In genomic region chr3:33947272-33948195, GRCh38 we compare ENCODE assay signal across 29 cellular contexts.
"Had no signal": no experiment of that assay in that cellular context is flagged by ENCODE, and none has a peak within 500 bp of the region (broad histone marks: within the 10 kb centered on the region; RNA-seq: fewer than 3 reads in every experiment).

No MANE protein-coding gene starts in this region.

- H3K27me3 ChIP-seq: neural progenitor cell, neutrophil, right atrium auricular region, right lobe of liver, suprapubic skin, tibial artery, upper lobe of right lung, uterus had no signal

- ATAC-seq: natural killer cell, right lobe of liver, upper lobe of right lung had no signal

- H3K36me3 Mint-ChIP-seq: mesothelial cell of epicardium, naive B cell, natural killer cell, neural progenitor cell had no signal

- H3K9me3 ChIP-seq: left ventricle myocardium inferior, neutrophil, right atrium auricular region, right lobe of liver, suprapubic skin, thoracic aorta, tibial artery, upper lobe of right lung, uterus had no signal

- H3K36me3 ChIP-seq: left ventricle myocardium inferior, neural progenitor cell, neutrophil, right atrium auricular region, right lobe of liver, suprapubic skin, thoracic aorta, tibial artery, upper lobe of right lung, uterus had no signal

- H2AFZ ChIP-seq: neural progenitor cell, parathyroid adenoma had no signal

- H3K9me3 Mint-ChIP-seq: mesothelial cell of epicardium; natural killer cell; nephron progenitor cell; neural progenitor cell; stimulated activated naive CD8-positive, alpha-beta T cell treated with anti-CD3 and anti-CD28 coated beads, Interleukin-15, Interleukin-2, amounts not matched to agents 100 ng/mL and 50 ng/mL, for 24 hours had no signal

- H3K4me1 ChIP-seq: left ventricle myocardium inferior, neural progenitor cell, parathyroid adenoma, right atrium auricular region, right lobe of liver, suprapubic skin, tibial artery, upper lobe of right lung, uterus had no signal

- H3K4me3 ChIP-seq: left ventricle myocardium inferior, lung, neural progenitor cell, right atrium auricular region, right lobe of liver, smooth muscle cell, suprapubic skin, thoracic aorta, tibial artery, upper lobe of right lung, uterus had no signal

- H3K27ac Mint-ChIP-seq: mesothelial cell of epicardium; naive B cell; natural killer cell; nephron progenitor cell; neural progenitor cell; progenitor cell of endocrine pancreas; stimulated activated naive CD8-positive, alpha-beta T cell treated with anti-CD3 and anti-CD28 coated beads, Interleukin-15, Interleukin-2, amounts not matched to agents 100 ng/mL and 50 ng/mL, for 24 hours had no signal

- H3K4me3 Mint-ChIP-seq: mesothelial cell of epicardium; naive B cell; natural killer cell; nephron progenitor cell; neural progenitor cell; stimulated activated naive CD8-positive, alpha-beta T cell treated with anti-CD3 and anti-CD28 coated beads, Interleukin-15, Interleukin-2, amounts not matched to agents 100 ng/mL and 50 ng/mL, for 24 hours had no signal

- H3K4me2 ChIP-seq: neural progenitor cell, smooth muscle cell had no signal

- DNase-seq: hypothalamus; islet precursor cell; left ventricle myocardium inferior; mesendoderm; naive B cell; natural killer cell; nephron progenitor cell; occipital lobe; right lobe of liver; stimulated activated CD4-positive, alpha-beta T cell treated with anti-CD3 and anti-CD28 coated beads, Interleukin-1b, Interleukin-23, amount 100 ng/mL, for 48 hours; stimulated activated CD4-positive, alpha-beta T cell treated with anti-CD3 and anti-CD28 coated beads, Interleukin-2, amount 100 ng/mL, for 48 hours; stimulated activated CD4-positive, alpha-beta T cell treated with anti-CD3 and anti-CD28 coated beads, Interleukin-4, amount 100 ng/mL, for 4 hours; stimulated activated CD8-positive, alpha-beta memory T cell treated with anti-CD3 and anti-CD28 coated beads, Interleukin-4, amount 100 ng/mL, for 48 hours; stimulated activated naive CD4-positive, alpha-beta T cell; tibial artery; trophoblast cell; upper lobe of right lung; uterus had no signal

- H3K27ac ChIP-seq: left ventricle myocardium inferior, neural progenitor cell, neutrophil, parathyroid adenoma, right atrium auricular region, right lobe of liver, suprapubic skin, thoracic aorta, tibial artery, upper lobe of right lung, uterus had no signal

- H3K4me1 Mint-ChIP-seq: mesothelial cell of epicardium, naive B cell, neural progenitor cell had no signal

- H3K79me2 ChIP-seq: parathyroid adenoma had no signal

- H3K9ac ChIP-seq: neural progenitor cell, parathyroid adenoma had no signal
